In the genomic region with DNA sequence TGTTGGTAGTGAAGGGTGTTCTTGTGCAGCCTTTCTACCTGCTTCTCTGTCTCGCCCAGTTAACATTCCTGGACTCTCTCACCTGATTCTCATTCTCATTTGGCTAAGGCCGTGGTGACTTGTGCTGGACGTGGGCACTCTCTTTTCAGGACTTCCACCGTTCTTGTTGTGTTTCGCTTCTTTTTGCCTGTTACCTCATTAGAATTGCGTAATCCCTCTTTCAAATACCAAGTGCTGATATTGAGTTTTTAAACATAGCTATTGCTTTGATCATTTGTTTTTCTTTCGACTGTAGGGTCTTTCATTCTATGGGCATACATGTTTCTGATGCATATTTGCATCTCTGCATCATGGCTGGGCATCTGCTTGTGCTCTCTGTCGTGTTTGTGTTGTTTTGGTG, we compare ENCODE assay signal across 19 cellular contexts.
"Had no signal": no experiment of that assay in that cellular context is flagged by ENCODE, and none has a peak within 500 bp of the region (broad histone marks: within the 10 kb centered on the region; RNA-seq: fewer than 3 reads in every experiment).

No MANE protein-coding gene starts in this region.

- H3K36me3 ChIP-seq: cardiac muscle cell, right atrium auricular region, tibial nerve, vagina had no signal

- H3K27ac Mint-ChIP-seq: endodermal cell; naive thymus-derived CD4-positive, alpha-beta T cell had no signal

- H3K27me3 ChIP-seq: cardiac muscle cell, dorsolateral prefrontal cortex, right atrium auricular region, tibial nerve, vagina had no signal

- DNase-seq: activated CD4-positive, alpha-beta T cell treated with anti-CD3 and anti-CD28 coated beads, Interleukin-2, amount 50 U/mL, for 1 hour; activated CD4-positive, CD25-positive, alpha-beta regulatory T cell; activated CD8-positive, alpha-beta memory T cell treated with anti-CD3 and anti-CD28 coated beads for 24 hours; activated naive CD4-positive, alpha-beta T cell treated with Interleukin-2 at 50 U/mL for 16 hours; dorsolateral prefrontal cortex; endodermal cell; erythroblast; islet precursor cell; mammary epithelial cell; naive thymus-derived CD4-positive, alpha-beta T cell; nucleus accumbens; stimulated activated CD4-positive, alpha-beta T cell treated with anti-CD3 and anti-CD28 coated beads, Interleukin-4, amount 100 ng/mL, for 24 hours; stimulated activated naive CD4-positive, alpha-beta T cell had no signal

- H3K27ac ChIP-seq: cardiac muscle cell, right atrium auricular region, skin epidermis, tibial nerve, vagina had no signal

- ATAC-seq: naive thymus-derived CD4-positive, alpha-beta T cell had no signal

- H3K9me3 Mint-ChIP-seq: endodermal cell; naive thymus-derived CD4-positive, alpha-beta T cell had no signal

- H3K4me3 ChIP-seq: cardiac muscle cell, dorsolateral prefrontal cortex, right atrium auricular region, skin epidermis, tibial nerve, vagina had no signal

- FAIRE-seq: astrocyte had no signal

- H3K9me3 ChIP-seq: right atrium auricular region, tibial nerve, vagina had no signal

- H3K4me3 Mint-ChIP-seq: endodermal cell; naive thymus-derived CD4-positive, alpha-beta T cell had no signal
